ENCODE assay signal across 10 cellular contexts in the genomic region with DNA sequence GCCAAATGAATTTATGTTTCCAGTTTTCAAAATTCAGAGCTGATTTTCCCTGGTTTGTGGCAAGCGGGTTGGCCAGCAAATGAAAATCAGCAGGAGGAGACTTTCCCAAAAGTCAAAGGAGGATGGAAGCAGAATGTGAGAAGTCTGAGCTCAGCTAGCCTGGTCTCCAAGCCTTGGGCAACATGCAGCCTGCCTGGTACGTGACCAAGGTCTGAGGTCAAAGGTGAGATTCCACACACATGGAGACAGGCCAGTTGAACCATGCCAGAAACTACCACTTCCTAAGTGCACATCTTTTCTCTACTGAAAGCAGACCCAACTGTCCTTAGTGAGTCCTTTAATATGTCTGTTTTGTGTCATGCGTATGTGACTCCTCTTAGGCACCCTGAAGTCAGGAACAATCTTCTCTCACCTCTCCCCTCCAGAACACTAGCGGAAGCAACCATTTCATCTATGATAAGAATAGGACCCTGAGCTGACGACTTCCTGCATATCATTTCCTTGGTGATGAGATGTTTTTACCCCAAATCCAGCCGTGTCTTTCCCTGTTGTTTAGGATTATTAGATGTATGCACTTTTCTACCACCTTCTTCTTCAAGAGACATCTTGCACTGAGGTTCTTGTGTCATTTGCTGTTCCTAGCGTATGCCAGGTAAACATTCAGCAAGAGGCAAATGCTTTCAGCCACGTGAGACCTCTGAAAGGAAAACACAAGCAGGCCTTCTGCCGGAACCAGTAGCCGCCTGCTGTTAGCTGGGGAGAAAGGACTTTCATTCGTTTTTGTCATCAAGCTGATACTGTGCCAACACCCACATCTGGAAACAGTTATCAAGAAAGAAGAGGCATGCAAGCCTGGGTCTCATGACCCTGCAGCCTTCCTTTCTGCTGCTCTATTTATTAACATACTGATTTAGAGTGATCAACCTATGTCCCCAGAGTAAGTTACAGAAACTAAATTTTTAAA. TPM values are rescaled to one million over a fixed set of nuclear protein-coding genes. Genes with fewer than 3 reads are reported as not detected.
DNase-seq lines count a peak whose midpoint lies in the region; TF ChIP-seq lines count a peak whose summit lies in the region.
"Had no signal": no experiment of that assay in that cellular context is flagged by ENCODE, and none has a peak within 500 bp of the region (broad histone marks: within the 10 kb centered on the region; RNA-seq: fewer than 3 reads in every experiment).

No MANE protein-coding gene starts in this region.

- H4K91ac ChIP-seq in neuronal stem cell (ENCODE audit: low read depth, low read length, poor library complexity): no peak overlapping the region

- H3K4me3 ChIP-seq in fibroblast of the aortic adventitia (ENCODE audit: low read depth, low read length) (no peak overlapping the region), rectal smooth muscle tissue (ENCODE audit: low read length) (no peak overlapping the region), WERI-Rb-1 (ENCODE audit: low read depth, low read length) (no peak overlapping the region), neuronal stem cell (ENCODE audit: low read length in 2 of 2) (no peak overlapping the region)
- H3K4me3 ChIP-seq in CD4-positive, alpha-beta memory T cell (ENCODE audit: low read length in 2 of 2): no peak overlapping the region
- H3K4me3 ChIP-seq: upper lobe of left lung had no signal

- H2BK5ac ChIP-seq in neuronal stem cell (ENCODE audit: low read length): no peak overlapping the region

- H3K4me3 Mint-ChIP-seq in Calu3 (ENCODE audit: low read depth, unreplicated experiment): no peak overlapping the region
- H3K4me3 Mint-ChIP-seq in CD4-positive, alpha-beta memory T cell: no peak overlapping the region

- no peak overlapping the region for H4K8ac ChIP-seq in neuronal stem cell (ENCODE audit: low read depth, low read length)

- H3K36me3 ChIP-seq in rectal smooth muscle tissue (ENCODE audit: control insufficient read depth, insufficient read depth, low read length) (no peaks in the 10 kb centered on the region), WERI-Rb-1 (no peaks in the 10 kb centered on the region), neuronal stem cell (replicated peaks in 1 of 2; ENCODE audit: control insufficient read depth in 2 of 2, insufficient read depth in 2 of 2, low read length in 2 of 2) (no peaks in the 10 kb centered on the region)
- no peaks in the 10 kb centered on the region for H3K36me3 ChIP-seq in CD4-positive, alpha-beta memory T cell (ENCODE audit: insufficient read depth, low read length)
- H3K36me3 ChIP-seq: upper lobe of left lung had no signal

- peaks cover 20% of the 10 kb centered on the region for H3K36me3 Mint-ChIP-seq in Calu3 (ENCODE audit: insufficient read depth, unreplicated experiment)
- H3K36me3 Mint-ChIP-seq in CD4-positive, alpha-beta memory T cell: no peaks in the 10 kb centered on the region

- H3K9me3 ChIP-seq in CD4-positive, alpha-beta memory T cell (ENCODE audit: control insufficient read depth in 1 of 2, low read length in 2 of 2): no peaks in the 10 kb centered on the region
- H3K9me3 ChIP-seq in WERI-Rb-1 (ENCODE audit: severe bottlenecking) (no peaks in the 10 kb centered on the region), neuronal stem cell (replicated peaks in 1 of 2; ENCODE audit: control insufficient read depth in 2 of 2, insufficient read depth in 1 of 2, low read depth in 1 of 2, low read length in 2 of 2) (no peaks in the 10 kb centered on the region)
- H3K9me3 ChIP-seq: upper lobe of left lung had no signal

- H3K27me3 Mint-ChIP-seq in Calu3 (ENCODE audit: unreplicated experiment): no peaks in the 10 kb centered on the region
- peaks cover 7% of the 10 kb centered on the region in 2 donors for H3K27me3 Mint-ChIP-seq in CD4-positive, alpha-beta memory T cell

- H3K4me2 ChIP-seq in neuronal stem cell (ENCODE audit: insufficient read depth, low read length, poor library complexity, severe bottlenecking): no peak overlapping the region

- no peak overlapping the region for H2BK15ac ChIP-seq in neuronal stem cell (ENCODE audit: low read length)

- WGBS in neuronal stem cell (ENCODE audit: extremely low coverage in 2 of 2, insufficient read length in 2 of 2, insufficient replicate concordance in 1 of 2), 2 donors: no CpG with 5 or more reads among the region's 11 CpGs

- no peak overlapping the region for H2AFZ ChIP-seq in neuronal stem cell (ENCODE audit: low read length)

- H3K23ac ChIP-seq in neuronal stem cell (ENCODE audit: low read depth, low read length, poor library complexity): no peak overlapping the region

- CTCF ChIA-PET in Calu3 (lab: Charles Lee): interaction anchor here (0.8 kb wide), 1 partner anchor 34 kb away, joined by 3 read pairs; no protein-coding TSS in a partner anchor
- CTCF ChIA-PET in CD4-positive, alpha-beta memory T cell (lab: Charles Lee; ENCODE audit: partially characterized antibody): interaction anchor here (1.4 kb wide), 1 partner anchor 8 kb away, joined by 4 read pairs; no protein-coding TSS in a partner anchor

- peaks cover 86% of the 10 kb centered on the region for H3K4me1 Mint-ChIP-seq in Calu3 (ENCODE audit: low read depth, unreplicated experiment)
- H3K4me1 Mint-ChIP-seq in CD4-positive, alpha-beta memory T cell: peaks cover 0 to 9% (median 0%) of the 10 kb centered on the region in 4 donors

- H3K27ac ChIP-seq in rectal smooth muscle tissue (ENCODE audit: low read depth, low read length) (peak overlapping the region; percentile 62), WERI-Rb-1 (no peak overlapping the region), neuronal stem cell (replicated peaks; ENCODE audit: low read length) (no peak overlapping the region)
- no peak overlapping the region for H3K27ac ChIP-seq in CD4-positive, alpha-beta memory T cell (ENCODE audit: low read depth, low read length)

- H2AK5ac ChIP-seq in neuronal stem cell (ENCODE audit: low read depth, low read length): no peak overlapping the region

- H3K9me3 Mint-ChIP-seq in Calu3 (ENCODE audit: low read depth, unreplicated experiment): peaks cover 3% of the 10 kb centered on the region
- no peaks in the 10 kb centered on the region for H3K9me3 Mint-ChIP-seq in CD4-positive, alpha-beta memory T cell

- no peak for DNase-seq in Calu3
- peak; percentile 29 for DNase-seq in SK-N-DZ (ENCODE audit: low spot score)
- peak; percentile 98 for DNase-seq in fibroblast of the aortic adventitia (ENCODE audit: low read depth)
- no peak for DNase-seq in HT-29 (ENCODE audit: low spot score)
- DNase-seq in CD4-positive, alpha-beta memory T cell: no peak
- no peak for DNase-seq in WERI-Rb-1
- no peak for DNase-seq in neuronal stem cell (ENCODE audit: low spot score)
- DNase-seq: activated CD4-positive, CD25-positive, alpha-beta regulatory T cell; upper lobe of left lung had no signal

- H3K27ac Mint-ChIP-seq in Calu3 (ENCODE audit: unreplicated experiment): peak overlapping the region; percentile 88
- no peak overlapping the region for H3K27ac Mint-ChIP-seq in CD4-positive, alpha-beta memory T cell

- intact Hi-C loops in Calu3 (cut with micrococcal nuclease; ENCODE audit: unreplicated experiment): loop anchor here (5.0 kb wide), 1 partner anchor 72 kb away; no protein-coding TSS in a partner anchor
- intact Hi-C loops in CD4-positive, alpha-beta memory T cell (cut with micrococcal nuclease): no loop called here

- H3K9ac ChIP-seq in rectal smooth muscle tissue (ENCODE audit: low read length) (no peak overlapping the region), neuronal stem cell (ENCODE audit: low read depth, low read length, poor library complexity) (no peak overlapping the region)

- TF ChIP-seq CTCF in Calu3 (IDR thresholded peaks at IDR 0.05; ENCODE audit: unreplicated experiment) (no peak), fibroblast of the aortic adventitia (IDR thresholded peaks at IDR 0.05; ENCODE audit: insufficient read depth, low read length) (peak; percentile 68), WERI-Rb-1 (IDR thresholded peaks at IDR 0.05; ENCODE audit: low read depth, low read length) (no peak)

- POLR2A ChIA-PET in CD4-positive, alpha-beta memory T cell (lab: Charles Lee; ENCODE audit: partially characterized antibody): no interaction called here

- H3K79me1 ChIP-seq in neuronal stem cell (ENCODE audit: low read depth, low read length): no peaks in the 10 kb centered on the region

- no peak overlapping the region for H2BK12ac ChIP-seq in neuronal stem cell (ENCODE audit: low read length)

- no peak overlapping the region for H2BK120ac ChIP-seq in neuronal stem cell (ENCODE audit: low read depth, low read length)

- H3K27me3 ChIP-seq in rectal smooth muscle tissue (ENCODE audit: control insufficient read depth, insufficient read depth, low read length) (no peaks in the 10 kb centered on the region), WERI-Rb-1 (ENCODE audit: insufficient read depth, low read depth, severe bottlenecking) (no peaks in the 10 kb centered on the region), neuronal stem cell (ENCODE audit: control insufficient read depth in 3 of 3, insufficient read depth in 3 of 3, low read depth in 1 of 3, low read length in 3 of 3) (peaks cover 0 to 14% (median 0%) of the 10 kb centered on the region in 3 experiments)
- H3K27me3 ChIP-seq in CD4-positive, alpha-beta memory T cell (ENCODE audit: insufficient read depth, low read length): no peaks in the 10 kb centered on the region
- H3K27me3 ChIP-seq: upper lobe of left lung had no signal

- no peak overlapping the region for H3K14ac ChIP-seq in neuronal stem cell (ENCODE audit: low read length)

- no peak overlapping the region for H3K4ac ChIP-seq in neuronal stem cell (ENCODE audit: low read length)

- peaks cover 37% of the 10 kb centered on the region for H3K4me1 ChIP-seq in rectal smooth muscle tissue (ENCODE audit: control insufficient read depth, insufficient read depth, low read length)
- H3K4me1 ChIP-seq in CD4-positive, alpha-beta memory T cell (ENCODE audit: insufficient read depth, low read length): no peaks in the 10 kb centered on the region
- no peaks in the 10 kb centered on the region for H3K4me1 ChIP-seq in neuronal stem cell (ENCODE audit: control insufficient read depth in 2 of 2, insufficient read depth in 1 of 2, low read depth in 1 of 2, low read length in 2 of 2)

- no peak overlapping the region for H3K18ac ChIP-seq in neuronal stem cell (ENCODE audit: low read length)

- BruUV-seq in Calu3 (replicated peaks; lab: Mats Ljungman, UMichigan): no TSS peak

RNA-seq across cellular contexts. Expression of gene TGFBI, which starts 9.7 kb away (rescaled TPM):
- 41.4 and 95.2 TPM in 2 replicates for total RNA-seq in Calu3 (2022)
- polyA plus RNA-seq in SK-N-DZ (2014; cell fraction: cytosol; rRNA removed): not detected in 2 replicates
- 0.59 TPM in 1 of 2 replicates, not detected in the other for polyA plus RNA-seq in SK-N-DZ (2014; cell fraction: nucleus; rRNA removed)
- total RNA-seq in fibroblast of the aortic adventitia (ENCODE audit: low replicate concordance): 169 and 227 TPM in 2 replicates
- 33.6 and 37.2 TPM in 2 replicates for total RNA-seq in HT-29 (2014; rRNA removed; shearing (Covaris generic))
- 10 to 100 TPM; 12.7 to 13.2 TPM for total RNA-seq in CD4-positive, alpha-beta memory T cell
- 1 to 10 TPM; 3.7 to 7.3 TPM for polyA plus RNA-seq in CD4-positive, alpha-beta memory T cell
- 6.5 TPM for polyA plus RNA-seq in neuronal stem cell (2013, experiment 1 of 2)
- 6.3 TPM for polyA plus RNA-seq in neuronal stem cell (2013, experiment 2 of 2)

Comparison
In these comparisons a context has a peak if more than half of its experiments do, and no peak if none do; other contexts are left out.
1. DNase-seq: peak in SK-N-DZ (single experiment) and fibroblast of the aortic adventitia (single experiment); none in Calu3 (single experiment), HT-29 (single experiment), CD4-positive, alpha-beta memory T cell (0 of 5), WERI-Rb-1 (single experiment) and neuronal stem cell (single experiment).